Comparison of ENCODE assay signal across 8 cellular contexts in genomic region chr3:56987238-56987932, GRCh38.
A peak's percentile ranks its signal among the peaks of the same experiment; 100 is the strongest.
DNase-seq lines count a peak whose midpoint lies in the region; ATAC-seq and TF ChIP-seq lines count a peak whose summit lies in the region.

No MANE protein-coding gene starts in this region.

- TF ChIP-seq CTCF in AG04449 (IDR thresholded peaks at IDR 0.05; ENCODE audit: insufficient read depth, low read length, missing control alignments) (peak; percentile 40), GM12865 (IDR thresholded peaks at IDR 0.05; ENCODE audit: insufficient read depth, low read depth, low read length, missing control alignments) (peak; percentile 45), fibroblast of pulmonary artery (IDR thresholded peaks at IDR 0.05; ENCODE audit: low read length, missing control alignments) (peak; percentile 42)

- H3K9me3 ChIP-seq in SJCRH30 (replicated peaks) = no peaks in the 10 kb centered on the region

- H3K36me3 ChIP-seq in SJCRH30 = peaks cover under 1% of the 10 kb centered on the region; the same call in 1 of the 2 replicates

- CTCF ChIA-PET in AG04449 (lab: Yijun Ruan, JAX) = interaction anchor here (0.6 to 8.7 kb wide), 25 partner anchors 8 to 363 kb away, joined by 3 to 376 read pairs (median 5); partner anchors contain the start of genes ARHGEF3 and TASOR

- POLR2A ChIA-PET in AG04449 (lab: Yijun Ruan, JAX) = no interaction called here

- ATAC-seq in HG02884 (IDR thresholded peaks at IDR 0.05; ENCODE audit: unreplicated experiment) = no peak

- H3K27me3 ChIP-seq in SJCRH30 = no peaks in the 10 kb centered on the region

- H3K4me3 ChIP-seq in AG04449 (ENCODE audit: low read depth, low read length) (no peak overlapping the region), GM12865 (ENCODE audit: low read depth, low read length) (no peak overlapping the region), fibroblast of pulmonary artery (replicated peaks; ENCODE audit: low read depth, low read length) (no peak overlapping the region), SJCRH30 (no peak overlapping the region)

- no peak overlapping the region for H3K27ac ChIP-seq in SJCRH30

- DNase-seq in AG04449 (ENCODE audit: low read depth, low spot score) = no peak
- DNase-seq in GM12865 (ENCODE audit: low read depth) = peak; percentile 43
- peak; percentile 35 for DNase-seq in SK-N-DZ (ENCODE audit: low spot score)
- no peak for DNase-seq in fibroblast of pulmonary artery (ENCODE audit: low read depth)
- DNase-seq in SJCRH30 = no peak
- DNase-seq in HCEC 1CT = no peak
- no peak for DNase-seq in NCI-H748 treated with DMSO at 0.1 percent for 48 hours (lab: John Stamatoyannopoulos, UW)

- peaks cover 3% of the 10 kb centered on the region; the same call in 1 of the 2 replicates for H3K4me1 ChIP-seq in SJCRH30

Comparison
In these comparisons a context has a peak if more than half of its experiments do, and no peak if none do; other contexts are left out.
1. DNase-seq: peak in GM12865 (single experiment) and SK-N-DZ (single experiment); none in AG04449 (single experiment), fibroblast of pulmonary artery (single experiment), SJCRH30 (0 of 2), HCEC 1CT (single experiment) and NCI-H748 treated with DMSO at 0.1 percent for 48 hours (single experiment).
2. Peak in every context shown above with its lines, with median percentiles within 50 percentile points of each other: CTCF ChIP-seq.